ENCODE assay signal across 15 cellular contexts in genomic region chr7:85070967-85071628, GRCh38.
DNase-seq lines count a peak whose midpoint lies in the region; ATAC-seq and TF ChIP-seq lines count a peak whose summit lies in the region.
"Had no signal": no experiment of that assay in that cellular context is flagged by ENCODE, and none has a peak within 500 bp of the region (broad histone marks: within the 10 kb centered on the region; RNA-seq: fewer than 3 reads in every experiment).

No MANE protein-coding gene starts in this region.

- no peaks in the 10 kb centered on the region for H3K9me3 ChIP-seq in smooth muscle cell (replicated peaks; ENCODE audit: low read depth)
- H3K9me3 ChIP-seq: ovary had no signal

- peak overlapping the region; percentile 61 for H3K9ac ChIP-seq in smooth muscle cell (ENCODE audit: low read depth)

- H4K20me1 ChIP-seq in smooth muscle cell (ENCODE audit: low read depth): no peaks in the 10 kb centered on the region

- TF ChIP-seq CTCF in fibroblast of villous mesenchyme (IDR thresholded peaks at IDR 0.05; ENCODE audit: insufficient read depth, low read depth, low read length) (no peak), smooth muscle cell (IDR thresholded peaks at IDR 0.05; ENCODE audit: borderline replicate concordance, insufficient read depth, poor library complexity, severe bottlenecking) (no peak), RWPE1 (conservative IDR thresholded peaks at IDR 0.05; ENCODE audit: low read depth) (no peak)

- no peaks in the 10 kb centered on the region for H3K36me3 ChIP-seq in smooth muscle cell (ENCODE audit: low read depth)
- H3K36me3 ChIP-seq: ovary had no signal

- CTCF ChIA-PET in RWPE1 (lab: Yijun Ruan, JAX): no interaction called here

- ATAC-seq in HG02763 (IDR thresholded peaks at IDR 0.05; ENCODE audit: unreplicated experiment): no peak
- ATAC-seq: left cardiac atrium; stimulated activated naive B cell treated with anti-CD40 and anti-IgM and Interleukin-4, amounts not matched to agents 10 μg/mL and 1 μg/mL and 100 μg/mL, for 72 hours had no signal

- no peaks in the 10 kb centered on the region for H3F3A ChIP-seq in smooth muscle cell (ENCODE audit: low read depth)

- POLR2A ChIA-PET in RWPE1 (lab: Yijun Ruan, JAX; ENCODE audit: low non-redundant PET): no interaction called here

- DNase-seq in NCI-H748 (lab: John Stamatoyannopoulos, UW; ENCODE audit: unreplicated experiment): peak; percentile 45
- no peak for DNase-seq in NCI-H748 treated with DMSO at 0.1 percent for 48 hours (lab: John Stamatoyannopoulos, UW)
- DNase-seq in amniotic epithelial cell (ENCODE audit: low read depth): peak; percentile 73
- peak; percentile 12 for DNase-seq in fibroblast of villous mesenchyme (ENCODE audit: low read depth)
- no peak for DNase-seq in smooth muscle cell (lab: John Stamatoyannopoulos, UW; ENCODE audit: unreplicated experiment)
- no peak for DNase-seq in activated CD8-positive, alpha-beta memory T cell treated with anti-CD3 and anti-CD28 coated beads, Interleukin-2, amount 50 U/mL, for 48 hours
- no peak for DNase-seq in RWPE1 (ENCODE audit: low spot score)
- DNase-seq: activated CD4-positive, alpha-beta T cell treated with anti-CD3 and anti-CD28 coated beads for 48 hours; activated CD8-positive, alpha-beta memory T cell treated with anti-CD3 and anti-CD28 coated beads, Interleukin-2, amount 50 U/mL, for 4 hours; activated naive CD4-positive, alpha-beta T cell treated with Interleukin-2 at 50 U/mL for 16 hours; left cardiac atrium; NCI-H1436; ovary; stimulated activated naive B cell treated with anti-CD40 and anti-IgM and Interleukin-4, amounts not matched to agents 10 μg/mL and 1 μg/mL and 100 μg/mL, for 72 hours had no signal

- no peaks in the 10 kb centered on the region for H3K79me2 ChIP-seq in smooth muscle cell (ENCODE audit: low read depth)

- H3K4me2 ChIP-seq in smooth muscle cell: peak overlapping the region; percentile 27

- H3K27me3 ChIP-seq in smooth muscle cell (ENCODE audit: low read depth): no peaks in the 10 kb centered on the region
- H3K27me3 ChIP-seq: ovary had no signal

- H2AFZ ChIP-seq in smooth muscle cell (ENCODE audit: low read depth): no peak overlapping the region

- peaks cover 6% of the 10 kb centered on the region for H3K4me1 ChIP-seq in smooth muscle cell (ENCODE audit: low read depth)

- H3K4me3 ChIP-seq in fibroblast of villous mesenchyme (ENCODE audit: low read depth, low read length) (no peak overlapping the region), smooth muscle cell (no peak overlapping the region)
- H3K4me3 ChIP-seq: ovary had no signal

- peak overlapping the region; percentile 92 for H3K27ac ChIP-seq in smooth muscle cell (ENCODE audit: low read depth)
- H3K27ac ChIP-seq in RWPE1: no peak overlapping the region
- H3K27ac ChIP-seq: ovary had no signal

- 55% methylated on average over 5 of the region's 5 CpGs for WGBS in smooth muscle cell (ENCODE audit: low lambda C conversion rate)

Comparison
In these comparisons a context has a peak if more than half of its experiments do, and no peak if none do; other contexts are left out.
1. DNase-seq: peak in NCI-H748 (single experiment), amniotic epithelial cell (single experiment) and fibroblast of villous mesenchyme (single experiment); none in NCI-H748 treated with DMSO at 0.1 percent for 48 hours (single experiment), smooth muscle cell (single experiment), activated CD8-positive, alpha-beta memory T cell treated with anti-CD3 and anti-CD28 coated beads, Interleukin-2, amount 50 U/mL, for 48 hours (single experiment) and RWPE1 (single experiment).